In the genomic region with DNA sequence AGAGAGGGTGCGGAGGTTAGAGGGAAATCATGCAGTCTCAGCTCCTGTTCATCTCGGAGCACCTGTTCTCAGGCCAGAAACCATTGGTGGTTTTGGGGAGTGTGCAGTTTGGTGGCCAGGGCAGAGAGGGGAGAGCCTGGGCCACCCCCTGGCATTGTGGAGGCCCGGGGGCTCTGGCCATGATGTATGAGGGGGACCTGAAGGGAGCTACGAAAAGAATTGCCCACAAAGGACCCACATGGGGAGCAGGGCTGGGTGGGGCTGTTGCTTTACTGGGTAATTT, we compare ENCODE assay signal across 20 cellular contexts.
DNase-seq lines count a peak whose midpoint lies in the region; ATAC-seq and TF ChIP-seq lines count a peak whose summit lies in the region.
"Had no signal": no experiment of that assay in that cellular context is flagged by ENCODE, and none has a peak within 500 bp of the region (broad histone marks: within the 10 kb centered on the region; RNA-seq: fewer than 3 reads in every experiment).

No MANE protein-coding gene starts in this region.

- H3K9me3 Mint-ChIP-seq in activated naive CD4-positive, alpha-beta T cell treated with anti-CD3 and anti-CD28 coated beads, Interleukin-2, amount 10 ng/mL, durations not matched to agents 7 days and 5 days, result no peaks in the 10 kb centered on the region
- no peaks in the 10 kb centered on the region for H3K9me3 Mint-ChIP-seq in activated B cell treated with CpG ODN at 0.5 μM for 24 hours
- no peaks in the 10 kb centered on the region for H3K9me3 Mint-ChIP-seq in naive thymus-derived CD8-positive, alpha-beta T cell
- H3K9me3 Mint-ChIP-seq: neural crest cell had no signal

- H3K27me3 Mint-ChIP-seq in activated naive CD4-positive, alpha-beta T cell treated with anti-CD3 and anti-CD28 coated beads, Interleukin-2, amount 10 ng/mL, durations not matched to agents 7 days and 5 days, result no peaks in the 10 kb centered on the region
- H3K27me3 Mint-ChIP-seq in activated B cell treated with CpG ODN at 0.5 μM for 24 hours, result no peaks in the 10 kb centered on the region
- no peaks in the 10 kb centered on the region for H3K27me3 Mint-ChIP-seq in naive thymus-derived CD8-positive, alpha-beta T cell

- H3K36me3 ChIP-seq in stomach, result peaks cover 59 to 95% (median 88%) of the 10 kb centered on the region in 4 donors

- intact Hi-C loops in activated B cell treated with CpG ODN at 0.5 μM for 24 hours (cut with micrococcal nuclease) (loop anchor here (2.0 to 5.0 kb wide), 5 partner anchors 171 to 681 kb away; a partner anchor contains a TSS), stomach (cut with DNase I; ENCODE audit: low total_unique reads) (loop anchor here (10.0 kb wide), 1 partner anchor 87 kb away; a partner anchor contains a TSS)

- POLR2A ChIA-PET in activated B cell treated with CpG ODN at 0.5 μM for 24 hours (lab: Charles Lee), result interaction anchor here (3.3 kb wide), 1 partner anchor 23 kb away, joined by 18 read pairs; no protein-coding TSS in a partner anchor
- POLR2A ChIA-PET in naive thymus-derived CD8-positive, alpha-beta T cell (lab: Charles Lee), result interaction anchor here (1.3 to 4.2 kb wide), 3 partner anchors 19 to 41 kb away, joined by 4 to 26 read pairs (median 6); no protein-coding TSS in a partner anchor

- CTCF ChIA-PET in activated naive CD4-positive, alpha-beta T cell treated with anti-CD3 and anti-CD28 coated beads, Interleukin-2, amount 10 ng/mL, durations not matched to agents 7 days and 5 days (lab: Charles Lee), result interaction anchor here (1.6 to 6.2 kb wide), 4 partner anchors 20 to 588 kb away, joined by 3 to 196 read pairs (median 16); no protein-coding TSS in a partner anchor
- CTCF ChIA-PET in activated B cell treated with CpG ODN at 0.5 μM for 24 hours (lab: Charles Lee), result interaction anchor here (1.6 to 7.0 kb wide), 2 partner anchors 37 to 44 kb away, joined by 6 to 210 read pairs; no protein-coding TSS in a partner anchor

- 41 to 71% (median 45%) methylated on average over 4 of the region's 4 CpGs for WGBS in stomach, 5 donors

- H3K27me3 ChIP-seq in stomach, result no peaks in the 10 kb centered on the region
- H3K27me3 ChIP-seq: adrenal gland, cardiac muscle cell, testis had no signal

- ATAC-seq in activated B cell treated with CpG ODN at 0.5 μM for 24 hours (ENCODE audit: low read depth), result no peak
- ATAC-seq in naive thymus-derived CD8-positive, alpha-beta T cell, result no peak
- no peak for ATAC-seq in HG02870 (IDR thresholded peaks at IDR 0.05; ENCODE audit: unreplicated experiment)
- no peak for ATAC-seq in GM18511 (IDR thresholded peaks at IDR 0.05; ENCODE audit: unreplicated experiment)

- no peak for DNase-seq in activated naive CD4-positive, alpha-beta T cell treated with anti-CD3 and anti-CD28 coated beads, Interleukin-2, amount 10 ng/mL, durations not matched to agents 7 days and 5 days
- no peak for DNase-seq in activated naive CD4-positive, alpha-beta T cell (lab: John Stamatoyannopoulos, UW)
- DNase-seq in activated B cell treated with CpG ODN at 0.5 μM for 24 hours, result no peak
- peak in 1 of 10 donors; percentile 21 for DNase-seq in naive thymus-derived CD8-positive, alpha-beta T cell
- DNase-seq in stomach, result no peak
- no peak for DNase-seq in erythroblast (lab: John Stamatoyannopoulos, UW)
- DNase-seq: activated CD4-positive, alpha-beta T cell treated with anti-CD3 and anti-CD28 coated beads, Interleukin-2, amount 50 U/mL, for 1 hour; adrenal gland; COR-L47; foreskin fibroblast; kidney glomerular epithelial cell; mesenchymal stem cell; NCI-H1694; NCI-H2227 treated with DMSO at 0.1 percent for 48 hours; stimulated activated CD8-positive, alpha-beta memory T cell treated with anti-CD3 and anti-CD28 coated beads, Interleukin-4, amount 100 ng/mL, for 48 hours; testis had no signal

- no peak overlapping the region for H3K4me3 Mint-ChIP-seq in activated naive CD4-positive, alpha-beta T cell treated with anti-CD3 and anti-CD28 coated beads, Interleukin-2, amount 10 ng/mL, durations not matched to agents 7 days and 5 days
- H3K4me3 Mint-ChIP-seq in activated B cell treated with CpG ODN at 0.5 μM for 24 hours, result no peak overlapping the region
- H3K4me3 Mint-ChIP-seq in naive thymus-derived CD8-positive, alpha-beta T cell, result no peak overlapping the region
- H3K4me3 Mint-ChIP-seq: neural crest cell had no signal

- peaks cover 32% of the 10 kb centered on the region for H3K4me1 Mint-ChIP-seq in activated naive CD4-positive, alpha-beta T cell treated with anti-CD3 and anti-CD28 coated beads, Interleukin-2, amount 10 ng/mL, durations not matched to agents 7 days and 5 days
- peaks cover 14% of the 10 kb centered on the region for H3K4me1 Mint-ChIP-seq in activated B cell treated with CpG ODN at 0.5 μM for 24 hours
- peaks cover 23 to 49% (median 36%) of the 10 kb centered on the region in 4 donors for H3K4me1 Mint-ChIP-seq in naive thymus-derived CD8-positive, alpha-beta T cell

- peaks cover 67% of the 10 kb centered on the region for H3K36me3 Mint-ChIP-seq in activated naive CD4-positive, alpha-beta T cell treated with anti-CD3 and anti-CD28 coated beads, Interleukin-2, amount 10 ng/mL, durations not matched to agents 7 days and 5 days
- H3K36me3 Mint-ChIP-seq in activated B cell treated with CpG ODN at 0.5 μM for 24 hours (ENCODE audit: low read depth), result peaks cover 92% of the 10 kb centered on the region
- H3K36me3 Mint-ChIP-seq in naive thymus-derived CD8-positive, alpha-beta T cell, result peaks cover 6 to 90% (median 17%) of the 10 kb centered on the region in 3 donors

- TF ChIP-seq CTCF in activated B cell treated with CpG ODN at 0.5 μM for 24 hours (IDR thresholded peaks at IDR 0.05) (no peak), stomach (IDR thresholded peaks at IDR 0.05) (no peak)

- TF ChIP-seq EP300 in stomach (IDR thresholded peaks at IDR 0.05), result no peak

- peaks cover 31 to 85% (median 47%) of the 10 kb centered on the region in 4 donors for H3K4me1 ChIP-seq in stomach

- H3K9me3 ChIP-seq in stomach, result no peaks in the 10 kb centered on the region
- H3K9me3 ChIP-seq: adrenal gland, testis had no signal

- H3K27ac ChIP-seq in stomach, result peak overlapping the region; percentile 38 to 81 (median 72)
- H3K27ac ChIP-seq: adrenal gland, cardiac muscle cell, testis had no signal

- H3K4me3 ChIP-seq in stomach, result no peak overlapping the region
- H3K4me3 ChIP-seq: adrenal gland, cardiac muscle cell, testis had no signal

- TF ChIP-seq POLR2A in stomach (IDR thresholded peaks at IDR 0.05) (no peak), erythroblast (IDR thresholded peaks at IDR 0.05; ENCODE audit: low read length) (no peak)

- H3K27ac Mint-ChIP-seq in activated naive CD4-positive, alpha-beta T cell treated with anti-CD3 and anti-CD28 coated beads, Interleukin-2, amount 10 ng/mL, durations not matched to agents 7 days and 5 days, result peak overlapping the region; percentile 67
- peak overlapping the region; percentile 72 for H3K27ac Mint-ChIP-seq in activated B cell treated with CpG ODN at 0.5 μM for 24 hours
- peak overlapping the region; percentile 57 to 95 (median 76) for H3K27ac Mint-ChIP-seq in naive thymus-derived CD8-positive, alpha-beta T cell
